ENCODE assay signal across 8 cellular contexts in the genomic region with DNA sequence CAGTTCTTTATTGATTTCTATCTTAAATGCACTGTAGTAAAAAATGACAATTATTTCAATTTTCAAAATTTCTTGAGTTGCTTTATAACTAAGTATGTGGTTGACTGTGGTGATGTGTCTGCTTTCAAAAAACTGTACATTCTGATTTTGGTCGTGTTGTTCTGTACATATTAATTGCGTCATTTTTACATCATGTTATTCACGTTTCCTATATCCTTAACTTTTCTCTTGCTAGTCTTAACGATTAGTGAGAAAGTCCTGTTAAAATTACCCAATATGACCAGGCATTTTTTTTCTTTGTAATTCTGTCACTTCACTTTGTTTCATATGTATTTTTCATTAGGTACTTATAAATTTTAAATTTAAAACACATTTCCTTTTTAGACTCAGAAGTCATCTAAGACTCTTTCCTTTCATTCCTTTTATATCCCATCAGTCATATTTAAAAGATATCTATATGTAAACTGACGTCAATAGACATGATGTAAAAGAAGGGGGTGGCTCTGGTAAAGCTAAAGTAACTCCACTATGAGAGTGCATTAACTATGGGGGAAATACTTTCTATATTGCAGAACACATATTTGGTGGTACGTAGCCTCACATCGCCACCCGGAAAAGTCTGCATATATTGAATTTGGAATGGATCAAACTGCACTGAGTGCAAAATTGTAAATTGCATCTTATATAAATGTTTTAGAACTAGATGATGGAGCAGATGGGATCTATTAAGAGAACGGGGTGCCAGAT. TPM values are rescaled to one million over a fixed set of nuclear protein-coding genes. Genes with fewer than 3 reads are reported as not detected.
A peak's percentile ranks its signal among the peaks of the same experiment; 100 is the strongest.
DNase-seq lines count a peak whose midpoint lies in the region; ATAC-seq, FAIRE-seq and TF ChIP-seq lines count a peak whose summit lies in the region.

No MANE protein-coding gene starts in this region.

- POLR2A ChIA-PET in activated CD8-positive, alpha-beta T cell treated with anti-CD3 and anti-CD28 coated beads for 36 hours (lab: Charles Lee), result interaction anchor here (0.6 to 1.8 kb wide), 2 partner anchors 14 kb away, joined by 3 to 9 read pairs; no protein-coding TSS in a partner anchor

- peaks cover 62% of the 10 kb centered on the region for H3K4me1 Mint-ChIP-seq in activated T-cell treated with anti-CD3 and anti-CD28 coated beads, Interleukin-2, amount 50 U/mL, for 4 hours (ENCODE audit: low read depth)
- H3K4me1 Mint-ChIP-seq in activated CD8-positive, alpha-beta T cell treated with anti-CD3 and anti-CD28 coated beads for 36 hours (ENCODE audit: low read depth), result peaks cover 38% of the 10 kb centered on the region

- DNase-seq in activated T-cell treated with anti-CD3 and anti-CD28 coated beads, Interleukin-2, amount 50 U/mL, for 4 hours, result no peak
- DNase-seq in activated T-cell treated with anti-CD3 and anti-CD28 coated beads, Interleukin-2, amount 50 U/mL, for 48 hours, result no peak
- no peak for DNase-seq in activated CD8-positive, alpha-beta T cell treated with anti-CD3 and anti-CD28 coated beads for 36 hours
- DNase-seq in kidney (no peak), tibial artery (no peak), NCI-H2029 (lab: John Stamatoyannopoulos, UW) (no peak), NCI-H2171 treated with DMSO at 0.1 percent for 48 hours (lab: John Stamatoyannopoulos, UW) (no peak)

- H3K36me3 Mint-ChIP-seq in activated T-cell treated with anti-CD3 and anti-CD28 coated beads, Interleukin-2, amount 50 U/mL, for 4 hours (ENCODE audit: insufficient read depth), result peaks cover 19% of the 10 kb centered on the region
- peaks cover 23% of the 10 kb centered on the region for H3K36me3 Mint-ChIP-seq in activated CD8-positive, alpha-beta T cell treated with anti-CD3 and anti-CD28 coated beads for 36 hours (ENCODE audit: low read depth)

- H3K9me3 ChIP-seq in kidney (ENCODE audit: control insufficient read depth in 1 of 2, low read length in 2 of 2) (no peaks in the 10 kb centered on the region), tibial artery (no peaks in the 10 kb centered on the region)

- no peaks in the 10 kb centered on the region for H3K27me3 Mint-ChIP-seq in activated T-cell treated with anti-CD3 and anti-CD28 coated beads, Interleukin-2, amount 50 U/mL, for 4 hours (ENCODE audit: low read depth)
- H3K27me3 Mint-ChIP-seq in activated CD8-positive, alpha-beta T cell treated with anti-CD3 and anti-CD28 coated beads for 36 hours, result no peaks in the 10 kb centered on the region

- intact Hi-C loops in activated CD8-positive, alpha-beta T cell treated with anti-CD3 and anti-CD28 coated beads for 36 hours (cut with micrococcal nuclease), result no loop called here
- intact Hi-C loops in kidney (cut with DNase I) (no loop called here), tibial artery (cut with DNase I; ENCODE audit: low total_unique reads) (no loop called here)

- H3K4me3 ChIP-seq in kidney (ENCODE audit: low read length in 2 of 2), result peak overlapping the region; percentile 98 to 99
- H3K4me3 ChIP-seq in tibial artery, result peak overlapping the region; percentile 69 to 86

- H3K27me3 ChIP-seq in tibial artery, result no peaks in the 10 kb centered on the region

- H3K4me3 Mint-ChIP-seq in activated T-cell treated with anti-CD3 and anti-CD28 coated beads, Interleukin-2, amount 50 U/mL, for 4 hours, result peak overlapping the region; percentile 88
- H3K4me3 Mint-ChIP-seq in activated CD8-positive, alpha-beta T cell treated with anti-CD3 and anti-CD28 coated beads for 36 hours, result peak overlapping the region; percentile 98

- H3K4me1 ChIP-seq in kidney (ENCODE audit: control insufficient read depth in 1 of 2, insufficient read depth in 1 of 2, low read depth in 1 of 2, low read length in 2 of 2) (peaks cover 5 to 7% of the 10 kb centered on the region in 2 donors), tibial artery (peaks cover 0 to 21% (median 16%) of the 10 kb centered on the region in 4 donors)

- no peak for ATAC-seq in activated T-cell treated with anti-CD3 and anti-CD28 coated beads, Interleukin-2, amount 50 U/mL, for 4 hours
- no peak for ATAC-seq in activated CD8-positive, alpha-beta T cell treated with anti-CD3 and anti-CD28 coated beads for 36 hours
- no peak for ATAC-seq in HG02981 (IDR thresholded peaks at IDR 0.05; ENCODE audit: unreplicated experiment)

- no peak overlapping the region for H3K27ac ChIP-seq in kidney (ENCODE audit: low read depth in 2 of 2, low read length in 2 of 2)
- H3K27ac ChIP-seq in tibial artery, result peak overlapping the region; percentile 88 to 90

- peaks cover 5 to 9% of the 10 kb centered on the region in 2 donors for H3K36me3 ChIP-seq in kidney (ENCODE audit: control insufficient read depth in 1 of 2, insufficient read depth in 2 of 2, low read length in 2 of 2)
- H3K36me3 ChIP-seq in tibial artery, result peaks cover 0 to 14% (median 2%) of the 10 kb centered on the region in 3 donors

- no peaks in the 10 kb centered on the region for H3K9me3 Mint-ChIP-seq in activated T-cell treated with anti-CD3 and anti-CD28 coated beads, Interleukin-2, amount 50 U/mL, for 4 hours
- H3K9me3 Mint-ChIP-seq in activated CD8-positive, alpha-beta T cell treated with anti-CD3 and anti-CD28 coated beads for 36 hours, result no peaks in the 10 kb centered on the region

- H3K9ac ChIP-seq in kidney (ENCODE audit: low read length in 2 of 2), result peak overlapping the region in 1 of 2 donors; percentile 98

- no peak for TF ChIP-seq CTCF in activated CD8-positive, alpha-beta T cell treated with anti-CD3 and anti-CD28 coated beads for 36 hours (IDR thresholded peaks at IDR 0.05)
- TF ChIP-seq CTCF in kidney (IDR thresholded peaks at IDR 0.05; ENCODE audit: borderline replicate concordance, extremely low read depth, insufficient read depth) (no peak), tibial artery (IDR thresholded peaks at IDR 0.05) (no peak)

- CTCF ChIA-PET in activated CD8-positive, alpha-beta T cell treated with anti-CD3 and anti-CD28 coated beads for 36 hours (lab: Charles Lee), result interaction anchor here (1.0 to 2.5 kb wide), 6 partner anchors 9 to 62 kb away, joined by 3 to 10 read pairs (median 4); no protein-coding TSS in a partner anchor

- H3K27ac Mint-ChIP-seq in activated CD8-positive, alpha-beta T cell treated with anti-CD3 and anti-CD28 coated beads for 36 hours, result peak overlapping the region; percentile 99

- no peak for FAIRE-seq in kidney (lab: Jason Lieb, UNC)

RNA-seq across cellular contexts. Expression of a gene that starts 1.1 kb away (rescaled TPM):
- total RNA-seq in activated T-cell treated with anti-CD3 and anti-CD28 coated beads, Interleukin-2, amount 50 U/mL, for 4 hours, result 10 to 100 TPM; 55.6 to 65.4 (median 62.8) TPM
- total RNA-seq in activated CD8-positive, alpha-beta T cell treated with anti-CD3 and anti-CD28 coated beads for 36 hours, result 10 to 100 TPM; 59.8 to 61.8 TPM
- total RNA-seq in kidney, result 21.2 TPM
- 76.4 TPM for polyA plus RNA-seq in kidney (ENCODE audit: insufficient read depth, low read depth, low replicate concordance)

Comparison
In these comparisons a context has a peak if more than half of its experiments do, and no peak if none do; other contexts are left out.
1. H3K27ac ChIP-seq: peak in tibial artery (2 of 2); none in kidney (0 of 2).